ENCODE assay signal across 8 cellular contexts in the genomic region with DNA sequence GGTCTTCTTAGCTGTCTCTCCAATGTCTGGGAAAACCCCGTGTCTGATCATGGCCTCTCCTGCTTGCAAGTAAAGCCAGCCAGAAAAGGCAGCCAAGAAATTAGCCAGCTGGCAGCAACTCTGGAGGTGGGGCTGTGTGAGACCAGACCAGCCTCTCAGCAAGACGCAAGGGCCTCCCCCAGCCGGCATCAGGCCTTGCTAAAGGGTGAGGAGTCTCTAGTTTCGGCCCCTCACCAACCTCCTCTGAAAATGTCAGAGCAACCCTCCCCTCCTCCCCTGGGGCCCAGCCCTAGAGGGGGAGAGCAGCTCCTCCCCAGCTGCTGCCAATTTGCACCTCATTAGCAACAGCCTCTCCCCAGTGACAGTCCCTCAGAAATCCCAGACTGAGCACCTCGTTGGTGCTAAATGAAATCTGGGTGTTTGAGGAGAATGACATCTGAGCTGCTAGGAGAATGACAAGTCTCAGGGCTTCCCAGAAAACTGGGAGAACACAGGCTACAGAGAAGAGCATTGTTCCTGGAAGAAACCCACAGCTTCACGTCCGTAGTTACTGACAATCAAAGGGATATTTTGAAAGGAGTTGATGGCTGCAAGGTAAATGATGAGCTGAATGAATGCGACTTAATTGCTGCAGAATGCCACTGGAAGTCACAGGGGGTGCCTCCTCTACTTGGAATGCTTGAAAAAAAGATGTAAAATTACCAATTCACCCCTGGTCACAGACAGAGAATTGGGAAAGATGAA. TPM values are rescaled to one million over a fixed set of nuclear protein-coding genes. Genes with fewer than 3 reads are reported as not detected.
DNase-seq lines count a peak whose midpoint lies in the region; ATAC-seq lines count a peak whose summit lies in the region.

No MANE protein-coding gene starts in this region.

- H3K36me3 ChIP-seq in subcutaneous abdominal adipose tissue (ENCODE audit: control insufficient read depth in 5 of 5, insufficient read depth in 5 of 5, low read length in 5 of 5), result no peaks in the 10 kb centered on the region

- H3K9ac ChIP-seq in subcutaneous abdominal adipose tissue (ENCODE audit: low read length in 5 of 5), result peak overlapping the region in 2 of 5 donors; percentile 6 to 65

- ATAC-seq in HG02571 (IDR thresholded peaks at IDR 0.05; ENCODE audit: unreplicated experiment) (peak; percentile 88), left ventricle myocardium superior (peak; percentile 95)

- no peaks in the 10 kb centered on the region for H3K27me3 ChIP-seq in subcutaneous abdominal adipose tissue (ENCODE audit: control insufficient read depth in 5 of 5, insufficient read depth in 4 of 5, low read length in 5 of 5)

- H3K27ac ChIP-seq in subcutaneous abdominal adipose tissue (ENCODE audit: low read depth, low read length), result peak overlapping the region; percentile 78

- peak in 10 of 14 donors; percentile 5 to 57 (median 39) for DNase-seq in C1 segment of cervical spinal cord (lab: John Stamatoyannopoulos, UW)
- DNase-seq in RPMI7951 (ENCODE audit: low read depth), result peak; percentile 42
- peak; percentile 81 for DNase-seq in left ventricle myocardium superior
- DNase-seq in EL, result no peak
- no peak for DNase-seq in activated T-cell treated with anti-CD3 and anti-CD28 coated beads, Interleukin-2, amount 50 U/mL, for 48 hours
- no peak for DNase-seq in NOMO-1 (lab: John Stamatoyannopoulos, UW; ENCODE audit: unreplicated experiment in 2 of 2)

- intact Hi-C loops in left ventricle myocardium superior (cut with micrococcal nuclease), result no loop called here

- no peaks in the 10 kb centered on the region for H3K9me3 ChIP-seq in subcutaneous abdominal adipose tissue (ENCODE audit: control insufficient read depth in 5 of 5, low read length in 5 of 5)

- H3K4me3 ChIP-seq in subcutaneous abdominal adipose tissue (ENCODE audit: low read depth in 1 of 5, low read length in 5 of 5), result peak overlapping the region in 3 of 5 donors; percentile 25 to 54 (median 29)

- H3K4me1 ChIP-seq in subcutaneous abdominal adipose tissue (ENCODE audit: control insufficient read depth in 5 of 5, insufficient read depth in 5 of 5, low read length in 5 of 5), result peaks cover 3 to 27% (median 21%) of the 10 kb centered on the region in 5 donors

RNA-seq across cellular contexts. Expression of a gene that starts 25.9 kb away (rescaled TPM):
- 3.2 and 4.0 TPM in 2 replicates for total RNA-seq in RPMI7951 (2014; rRNA removed; shearing (Covaris generic))
- 0.47 TPM for total RNA-seq in left ventricle myocardium superior

Comparison
In these comparisons a context has a peak if more than half of its experiments do, and no peak if none do; other contexts are left out.
1. DNase-seq: peak in C1 segment of cervical spinal cord (10 of 14), RPMI7951 (single experiment) and left ventricle myocardium superior (single experiment); none in EL (single experiment), activated T-cell treated with anti-CD3 and anti-CD28 coated beads, Interleukin-2, amount 50 U/mL, for 48 hours (0 of 2) and NOMO-1 (0 of 2).